ENCODE assay signal across 17 cellular contexts in the genomic region with DNA sequence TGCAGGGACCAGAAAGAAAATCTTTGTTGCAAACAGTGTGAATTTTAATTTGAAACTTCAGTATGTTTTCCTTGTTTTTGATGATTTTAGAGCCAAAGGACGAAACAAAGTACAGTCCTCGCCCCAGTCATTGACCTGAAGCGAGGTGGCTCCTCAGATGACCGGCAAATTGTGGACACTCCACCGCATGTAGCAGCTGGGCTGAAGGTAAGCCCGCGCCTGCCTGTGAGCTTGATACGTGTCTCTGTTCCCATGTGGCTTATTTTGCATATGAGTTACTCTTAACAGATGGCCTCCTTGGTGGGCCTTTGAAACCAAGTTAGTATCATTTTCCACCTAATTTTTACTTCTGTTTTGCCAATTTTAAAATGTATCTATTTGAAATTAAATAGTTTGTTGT. TPM values are rescaled to one million over a fixed set of nuclear protein-coding genes. Genes with fewer than 3 reads are reported as not detected.
DNase-seq lines count a peak whose midpoint lies in the region; ATAC-seq and TF ChIP-seq lines count a peak whose summit lies in the region.
"Had no signal": no experiment of that assay in that cellular context is flagged by ENCODE, and none has a peak within 500 bp of the region (broad histone marks: within the 10 kb centered on the region; RNA-seq: fewer than 3 reads in every experiment).

No MANE protein-coding gene starts in this region.

- H3K27me3 Mint-ChIP-seq in CD8-positive, alpha-beta T cell (ENCODE audit: low read depth), result no peaks in the 10 kb centered on the region
- H3K27me3 Mint-ChIP-seq: effector memory CD8-positive, alpha-beta T cell; naive B cell had no signal

- H3K4me1 Mint-ChIP-seq in CD8-positive, alpha-beta T cell (ENCODE audit: low read depth), result peaks cover 24% of the 10 kb centered on the region

- H3K27ac ChIP-seq in CD8-positive, alpha-beta T cell (ENCODE audit: low read depth, low read length), result no peak overlapping the region
- H3K27ac ChIP-seq: C4-2B had no signal

- no peak overlapping the region for H3K4me3 Mint-ChIP-seq in CD8-positive, alpha-beta T cell
- H3K4me3 Mint-ChIP-seq: effector memory CD8-positive, alpha-beta T cell; naive B cell had no signal

- peak; percentile 91 for ATAC-seq in GM18907 (IDR thresholded peaks at IDR 0.05; ENCODE audit: unreplicated experiment)
- ATAC-seq in GM21717 (IDR thresholded peaks at IDR 0.05; ENCODE audit: unreplicated experiment), result peak; percentile 83
- peak; percentile 82 for ATAC-seq in HG03342 (IDR thresholded peaks at IDR 0.05; ENCODE audit: unreplicated experiment)
- ATAC-seq in left lobe of liver, result peak; percentile 91
- ATAC-seq in CD8-positive, alpha-beta T cell, result no peak
- ATAC-seq: effector memory CD8-positive, alpha-beta T cell had no signal

- peaks cover 77% of the 10 kb centered on the region for H3K36me3 Mint-ChIP-seq in CD8-positive, alpha-beta T cell

- H3K27me3 ChIP-seq in CD8-positive, alpha-beta T cell (ENCODE audit: insufficient read depth, low read length), result no peaks in the 10 kb centered on the region

- H3K36me3 ChIP-seq in CD8-positive, alpha-beta T cell (ENCODE audit: insufficient read depth, low read length), result peaks cover 42% of the 10 kb centered on the region

- POLR2A ChIA-PET in CD8-positive, alpha-beta T cell (lab: Charles Lee), result no interaction called here

- no peak overlapping the region for H3K4me3 ChIP-seq in CD8-positive, alpha-beta T cell (ENCODE audit: low read depth, low read length)

- CTCF ChIA-PET in CD8-positive, alpha-beta T cell (lab: Charles Lee), result interaction anchor here (1.1 to 1.7 kb wide), 2 partner anchors 87 to 301 kb away, joined by 5 to 6 read pairs; no protein-coding TSS in a partner anchor

- intact Hi-C loops in CD8-positive, alpha-beta T cell (cut with DNase I, micrococcal nuclease), result loop anchor here in 1 of 2 experiments (10.0 kb wide), 1 partner anchor 504 kb away; no protein-coding TSS in a partner anchor

- H3K4me1 ChIP-seq in CD8-positive, alpha-beta T cell (ENCODE audit: insufficient read depth, low read length), result no peaks in the 10 kb centered on the region

- DNase-seq in left lobe of liver (ENCODE audit: low spot score) (peak; percentile 78), NOMO-1 treated with DMSO at 0.1 percent for 48 hours (lab: John Stamatoyannopoulos, UW; ENCODE audit: unreplicated experiment) (no peak), NCI-H1436 treated with DMSO at 0.1 percent for 48 hours (lab: John Stamatoyannopoulos, UW) (no peak)
- no peak for DNase-seq in stimulated activated naive CD4-positive, alpha-beta T cell (lab: John Stamatoyannopoulos, UW)
- DNase-seq in CD8-positive, alpha-beta T cell, result no peak
- DNase-seq: activated CD4-positive, alpha-beta T cell treated with anti-CD3 and anti-CD28 coated beads for 1 hour; effector memory CD8-positive, alpha-beta T cell; GDM1; IMR-90; naive B cell; NCI-H1694 treated with DMSO at 0.1 percent for 48 hours had no signal

- no peaks in the 10 kb centered on the region for H3K9me3 ChIP-seq in CD8-positive, alpha-beta T cell (ENCODE audit: low read length)

- TF ChIP-seq CTCF in CD8-positive, alpha-beta T cell (IDR thresholded peaks at IDR 0.05), result no peak

- no peaks in the 10 kb centered on the region for H3K9me3 Mint-ChIP-seq in CD8-positive, alpha-beta T cell
- H3K9me3 Mint-ChIP-seq: activated T-helper 2 cell treated with anti-CD3 and anti-CD28 coated beads, Interferon-gamma antibody, Interleukin-2, Interleukin-4, amounts not matched to agents 10 μg/mL and 5 μg/mL and 100 μg/mL, durations not matched to agents 14 hours and 24 hours and 36 hours; effector memory CD8-positive, alpha-beta T cell; naive B cell had no signal

- H3K27ac Mint-ChIP-seq in CD8-positive, alpha-beta T cell, result no peak overlapping the region
- H3K27ac Mint-ChIP-seq: activated T-helper 2 cell treated with anti-CD3 and anti-CD28 coated beads, Interferon-gamma antibody, Interleukin-2, Interleukin-4, amounts not matched to agents 10 μg/mL and 5 μg/mL and 100 μg/mL, durations not matched to agents 14 hours and 24 hours and 36 hours had no signal

RNA-seq across cellular contexts. Expression of a gene that starts 12.3 kb away (rescaled TPM):
- total RNA-seq in left lobe of liver, result 24.3 TPM
- 100 to 1,000 TPM; 151 to 160 TPM for total RNA-seq in CD8-positive, alpha-beta T cell

RNA-seq across cellular contexts. Expression of a gene that starts 39.0 kb away (rescaled TPM):
- 1.3 TPM for total RNA-seq in left lobe of liver
- total RNA-seq in CD8-positive, alpha-beta T cell, result 1 to 10 TPM; 1.8 to 2.5 TPM
- total RNA-seq: IMR-90, kidney epithelial cell had no signal
